In the genomic region with DNA sequence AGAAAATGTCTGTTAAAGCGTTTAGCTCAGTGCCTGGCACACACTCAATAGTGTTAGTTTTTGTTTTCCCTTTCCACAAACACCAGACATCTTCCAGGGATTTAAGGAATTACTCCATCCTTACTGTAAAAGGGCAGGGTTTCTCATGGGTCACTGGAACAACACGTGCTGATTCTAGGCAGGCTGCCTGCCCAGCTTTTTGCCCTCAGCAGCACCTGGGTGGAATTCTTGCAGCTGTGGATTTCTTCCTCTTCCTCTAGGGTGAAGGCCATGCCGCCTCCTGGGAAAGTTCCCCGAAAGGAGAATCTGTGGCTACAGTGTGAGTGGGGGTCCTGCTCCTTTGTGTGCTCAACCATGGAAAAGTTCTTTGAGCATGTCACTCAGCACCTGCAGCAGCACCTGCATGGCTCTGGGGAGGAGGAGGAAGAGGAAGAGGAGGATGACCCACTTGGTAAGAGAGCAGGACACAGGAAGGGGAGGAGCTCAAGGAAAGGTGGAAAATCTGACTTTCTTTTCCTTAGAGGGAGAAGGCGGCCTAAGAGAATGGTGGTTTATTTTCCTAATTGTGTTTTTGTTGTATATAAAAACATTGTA, we compare ENCODE assay signal across 1 cellular context.
A peak's percentile ranks its signal among the peaks of the same experiment; 100 is the strongest.
TF ChIP-seq lines count a peak whose summit lies in the region.

No MANE protein-coding gene starts in this region.

TF ChIP-seq in HepG2, 621 proteins besides CTCF, POLR2A, EP300 and RAD21:
- TF ChIP-seq MED8 (CRISPR knock-in tag; IDR thresholded peaks at IDR 0.05; ENCODE audit: insufficient replicate concordance): peak; percentile 25
- no peak for TF ChIP-seq ZNF331 (CRISPR knock-in tag; IDR thresholded peaks at IDR 0.05)
- TF ChIP-seq ZNF263 (CRISPR knock-in tag; IDR thresholded peaks at IDR 0.05): peak; percentile 71
